ENCODE assay signal across 8 cellular contexts in genomic region chr20:3800256-3800877, GRCh38. TPM values are rescaled to one million over a fixed set of nuclear protein-coding genes. Genes with fewer than 3 reads are reported as not detected.
DNase-seq lines count a peak whose midpoint lies in the region; ATAC-seq and TF ChIP-seq lines count a peak whose summit lies in the region.

No MANE protein-coding gene starts in this region.

- no peak overlapping the region for H3K4me3 Mint-ChIP-seq in activated CD8-positive, alpha-beta memory T cell treated with anti-CD3 and anti-CD28 coated beads, Interleukin-2, amount 10 ng/mL, durations not matched to agents 7 days and 5 days
- H3K4me3 Mint-ChIP-seq in activated CD8-positive, alpha-beta T cell treated with anti-CD3 and anti-CD28 coated beads for 36 hours = no peak overlapping the region
- H3K4me3 Mint-ChIP-seq in immature natural killer cell = peak overlapping the region in 3 of 5 donors; percentile 46 to 97 (median 60)

- TF ChIP-seq CTCF in activated CD8-positive, alpha-beta T cell treated with anti-CD3 and anti-CD28 coated beads for 36 hours (IDR thresholded peaks at IDR 0.05) = no peak
- TF ChIP-seq CTCF in suprapubic skin (IDR thresholded peaks at IDR 0.05) = no peak

- peak overlapping the region; percentile 30 for H3K27ac ChIP-seq in suprapubic skin

- POLR2A ChIA-PET in activated CD8-positive, alpha-beta T cell treated with anti-CD3 and anti-CD28 coated beads for 36 hours (lab: Charles Lee) = interaction anchor here (1.0 to 4.6 kb wide), 6 partner anchors 11 to 26 kb away, joined by 3 to 42 read pairs (median 6); partner anchors contain the start of genes AP5S1 and SPEF1

- TF ChIP-seq EP300 in suprapubic skin (IDR thresholded peaks at IDR 0.05) = no peak

- 54% methylated on average over 9 of the region's 18 CpGs for WGBS in suprapubic skin

- CTCF ChIA-PET in activated CD8-positive, alpha-beta memory T cell treated with anti-CD3 and anti-CD28 coated beads, Interleukin-2, amount 10 ng/mL, durations not matched to agents 7 days and 5 days (lab: Charles Lee) = interaction anchor here (0.9 to 5.1 kb wide), 6 partner anchors 10 to 19 kb away, joined by 3 to 45 read pairs (median 4); partner anchors contain the start of genes AP5S1 and CENPB
- CTCF ChIA-PET in activated CD8-positive, alpha-beta T cell treated with anti-CD3 and anti-CD28 coated beads for 36 hours (lab: Charles Lee) = interaction anchor here (1.0 to 2.5 kb wide), 7 partner anchors 10 to 33 kb away, joined by 3 to 13 read pairs (median 4); partner anchors contain the start of genes ADISSP, AP5S1 and CENPB

- no peak for TF ChIP-seq POLR2A in suprapubic skin (IDR thresholded peaks at IDR 0.05)

- no peaks in the 10 kb centered on the region for H3K9me3 Mint-ChIP-seq in activated CD8-positive, alpha-beta memory T cell treated with anti-CD3 and anti-CD28 coated beads, Interleukin-2, amount 10 ng/mL, durations not matched to agents 7 days and 5 days (ENCODE audit: low read depth)
- H3K9me3 Mint-ChIP-seq in activated CD8-positive, alpha-beta T cell treated with anti-CD3 and anti-CD28 coated beads for 36 hours = no peaks in the 10 kb centered on the region
- H3K9me3 Mint-ChIP-seq in immature natural killer cell = no peaks in the 10 kb centered on the region

- peaks cover 88% of the 10 kb centered on the region for H3K4me1 ChIP-seq in suprapubic skin

- H3K4me3 ChIP-seq in suprapubic skin = no peak overlapping the region

- H3K36me3 ChIP-seq in suprapubic skin = peaks cover 45% of the 10 kb centered on the region

- no peaks in the 10 kb centered on the region for H3K27me3 Mint-ChIP-seq in activated CD8-positive, alpha-beta memory T cell treated with anti-CD3 and anti-CD28 coated beads, Interleukin-2, amount 10 ng/mL, durations not matched to agents 7 days and 5 days
- no peaks in the 10 kb centered on the region for H3K27me3 Mint-ChIP-seq in activated CD8-positive, alpha-beta T cell treated with anti-CD3 and anti-CD28 coated beads for 36 hours
- peaks cover 0 to 13% (median 3%) of the 10 kb centered on the region in 3 donors for H3K27me3 Mint-ChIP-seq in immature natural killer cell (ENCODE audit: low read depth in 3 of 3)

- peak overlapping the region; percentile 85 for H3K27ac Mint-ChIP-seq in activated CD8-positive, alpha-beta memory T cell treated with anti-CD3 and anti-CD28 coated beads, Interleukin-2, amount 10 ng/mL, durations not matched to agents 7 days and 5 days
- peak overlapping the region; percentile 68 for H3K27ac Mint-ChIP-seq in activated CD8-positive, alpha-beta T cell treated with anti-CD3 and anti-CD28 coated beads for 36 hours
- H3K27ac Mint-ChIP-seq in immature natural killer cell = peak overlapping the region; percentile 51 to 99 (median 74)

- H3K4me1 Mint-ChIP-seq in activated CD8-positive, alpha-beta memory T cell treated with anti-CD3 and anti-CD28 coated beads, Interleukin-2, amount 10 ng/mL, durations not matched to agents 7 days and 5 days = peaks cover 54% of the 10 kb centered on the region
- H3K4me1 Mint-ChIP-seq in activated CD8-positive, alpha-beta T cell treated with anti-CD3 and anti-CD28 coated beads for 36 hours (ENCODE audit: low read depth) = peaks cover 58% of the 10 kb centered on the region
- H3K4me1 Mint-ChIP-seq in immature natural killer cell = peaks cover 66 to 73% of the 10 kb centered on the region in 2 donors

- no peaks in the 10 kb centered on the region for H3K27me3 ChIP-seq in suprapubic skin

- no peak for DNase-seq in activated CD8-positive, alpha-beta memory T cell treated with anti-CD3 and anti-CD28 coated beads, Interleukin-2, amount 10 ng/mL, durations not matched to agents 7 days and 5 days
- DNase-seq in activated CD8-positive, alpha-beta memory T cell treated with anti-CD3 and anti-CD28 coated beads for 24 hours = no peak
- no peak for DNase-seq in activated CD8-positive, alpha-beta T cell treated with anti-CD3 and anti-CD28 coated beads for 36 hours
- DNase-seq in immature natural killer cell (no peak), suprapubic skin (ENCODE audit: low spot score in 2 of 2) (no peak)

- ATAC-seq in activated CD8-positive, alpha-beta memory T cell treated with anti-CD3 and anti-CD28 coated beads, Interleukin-2, amount 10 ng/mL, durations not matched to agents 7 days and 5 days = no peak
- ATAC-seq in activated CD8-positive, alpha-beta T cell treated with anti-CD3 and anti-CD28 coated beads for 36 hours = no peak
- ATAC-seq in HG02973 (IDR thresholded peaks at IDR 0.05; ENCODE audit: unreplicated experiment) (no peak), HG03460 (IDR thresholded peaks at IDR 0.05; ENCODE audit: unreplicated experiment) (no peak), HG02938 (IDR thresholded peaks at IDR 0.05; ENCODE audit: unreplicated experiment) (no peak)

- H3K9me3 ChIP-seq in suprapubic skin = no peaks in the 10 kb centered on the region

- intact Hi-C loops in activated CD8-positive, alpha-beta T cell treated with anti-CD3 and anti-CD28 coated beads for 36 hours (cut with micrococcal nuclease) = no loop called here

- peaks cover 80% of the 10 kb centered on the region for H3K36me3 Mint-ChIP-seq in activated CD8-positive, alpha-beta memory T cell treated with anti-CD3 and anti-CD28 coated beads, Interleukin-2, amount 10 ng/mL, durations not matched to agents 7 days and 5 days
- H3K36me3 Mint-ChIP-seq in activated CD8-positive, alpha-beta T cell treated with anti-CD3 and anti-CD28 coated beads for 36 hours (ENCODE audit: low read depth) = peaks cover 74% of the 10 kb centered on the region
- H3K36me3 Mint-ChIP-seq in immature natural killer cell = peaks cover 29 to 61% (median 34%) of the 10 kb centered on the region in 3 donors

RNA-seq across cellular contexts. Expression of gene CDC25B, which starts 4.3 kb away (rescaled TPM):
- total RNA-seq in activated CD8-positive, alpha-beta memory T cell treated with anti-CD3 and anti-CD28 coated beads, Interleukin-2, amount 10 ng/mL, durations not matched to agents 7 days and 5 days = 100 to 1,000 TPM; 194 to 312 TPM
- 10 to 100 TPM; 66.9 to 67.1 TPM for total RNA-seq in activated CD8-positive, alpha-beta T cell treated with anti-CD3 and anti-CD28 coated beads for 36 hours
- polyA plus RNA-seq in immature natural killer cell = 10 to 100 TPM; 25.3 to 42.0 (median 29.0) TPM
- total RNA-seq in suprapubic skin = 10 to 100 TPM; 12.7 to 34.4 (median 23.3) TPM

RNA-seq across cellular contexts. Expression of gene CENPB, which starts 13.8 kb away (rescaled TPM):
- total RNA-seq in activated CD8-positive, alpha-beta memory T cell treated with anti-CD3 and anti-CD28 coated beads, Interleukin-2, amount 10 ng/mL, durations not matched to agents 7 days and 5 days = 10 to 100 TPM; 76.5 to 76.8 TPM
- total RNA-seq in activated CD8-positive, alpha-beta T cell treated with anti-CD3 and anti-CD28 coated beads for 36 hours = 10 to 100 TPM; 35.0 to 35.4 TPM
- polyA plus RNA-seq in immature natural killer cell = 1 to 10 TPM; 1.0 to 1.7 (median 1.1) TPM
- total RNA-seq in suprapubic skin = 10 to 100 TPM; 57.0 to 81.4 (median 66.4) TPM

RNA-seq across cellular contexts. Expression of gene SPEF1, which starts 19.1 kb away (rescaled TPM):
- total RNA-seq in activated CD8-positive, alpha-beta memory T cell treated with anti-CD3 and anti-CD28 coated beads, Interleukin-2, amount 10 ng/mL, durations not matched to agents 7 days and 5 days = under 1 TPM in 1 of 2 experiments, not detected in 1; 0.18 TPM
- under 1 TPM in 1 of 2 experiments, not detected in 1; 0.23 TPM for total RNA-seq in activated CD8-positive, alpha-beta T cell treated with anti-CD3 and anti-CD28 coated beads for 36 hours
- polyA plus RNA-seq in immature natural killer cell = not detected
- not detected for total RNA-seq in suprapubic skin

RNA-seq across cellular contexts. Expression of gene AP5S1, which starts 20.0 kb away (rescaled TPM):
- 10 to 100 TPM; 13.8 to 15.5 TPM for total RNA-seq in activated CD8-positive, alpha-beta memory T cell treated with anti-CD3 and anti-CD28 coated beads, Interleukin-2, amount 10 ng/mL, durations not matched to agents 7 days and 5 days
- 1 to 10 TPM; 7.4 to 8.6 TPM for total RNA-seq in activated CD8-positive, alpha-beta T cell treated with anti-CD3 and anti-CD28 coated beads for 36 hours
- polyA plus RNA-seq in immature natural killer cell = 10 to 100 TPM; 16.3 to 23.1 (median 17.4) TPM
- total RNA-seq in suprapubic skin = 10 to 100 TPM in 3 of 4 donors, 1 to 10 TPM in 1; 7.7 to 18.3 (median 14.3) TPM

RNA-seq across cellular contexts. Expression of gene ADISSP, which starts 32.8 kb away (rescaled TPM):
- total RNA-seq in activated CD8-positive, alpha-beta memory T cell treated with anti-CD3 and anti-CD28 coated beads, Interleukin-2, amount 10 ng/mL, durations not matched to agents 7 days and 5 days = 10 to 100 TPM; 32.5 to 37.0 TPM
- 10 to 100 TPM; 62.5 to 66.6 TPM for total RNA-seq in activated CD8-positive, alpha-beta T cell treated with anti-CD3 and anti-CD28 coated beads for 36 hours
- polyA plus RNA-seq in immature natural killer cell = 10 to 100 TPM; 16.4 to 27.5 (median 16.6) TPM
- total RNA-seq in suprapubic skin = 10 to 100 TPM in 3 of 4 donors, 1 to 10 TPM in 1; 8.4 to 20.3 (median 18.9) TPM

Comparison
In these comparisons a context has a peak if more than half of its experiments do, and no peak if none do; other contexts are left out.
1. H3K4me3 Mint-ChIP-seq: peak in immature natural killer cell (3 of 5); none in activated CD8-positive, alpha-beta memory T cell treated with anti-CD3 and anti-CD28 coated beads, Interleukin-2, amount 10 ng/mL, durations not matched to agents 7 days and 5 days (single experiment) and activated CD8-positive, alpha-beta T cell treated with anti-CD3 and anti-CD28 coated beads for 36 hours (single experiment).
2. Peak in every context shown above with its lines, with median percentiles within 50 percentile points of each other: H3K27ac Mint-ChIP-seq.